Comparison of ENCODE assay signal across 24 cellular contexts in the genomic region with DNA sequence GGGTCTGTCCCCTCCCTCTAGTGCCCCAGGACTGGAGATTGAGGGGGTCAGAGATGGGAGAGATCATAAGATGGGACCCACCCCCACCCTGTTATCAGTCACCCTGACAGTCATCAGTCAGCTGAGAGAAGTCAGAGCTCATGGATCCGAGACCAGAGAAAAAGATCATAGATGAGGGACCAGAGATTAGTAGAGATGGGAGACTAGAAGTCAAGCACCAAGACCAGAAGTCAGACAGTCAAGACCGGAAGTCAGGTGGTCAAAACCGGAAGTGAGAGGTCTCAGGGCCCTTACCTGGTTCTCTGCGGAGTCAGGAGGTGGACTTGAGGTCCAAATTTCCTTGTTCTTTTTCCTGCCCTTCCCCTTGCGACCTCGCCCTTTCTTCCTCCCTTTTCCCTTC. TPM values are rescaled to one million over a fixed set of nuclear protein-coding genes. Genes with fewer than 3 reads are reported as not detected.
"Had no signal": no experiment of that assay in that cellular context is flagged by ENCODE, and none has a peak within 500 bp of the region (broad histone marks: within the 10 kb centered on the region; RNA-seq: fewer than 3 reads in every experiment).

No MANE protein-coding gene starts in this region.

- DNase-seq: activated CD4-positive, alpha-beta T cell treated with anti-CD3 and anti-CD28 coated beads for 1 hour; activated CD4-positive, alpha-beta T cell treated with anti-CD3 and anti-CD28 coated beads, Interleukin-2, amount 50 U/mL, for 1 hour; activated CD8-positive, alpha-beta T cell treated with anti-CD3 and anti-CD28 coated beads, Interleukin-2, amount 10 ng/mL, durations not matched to agents 7 days and 5 days; activated naive CD4-positive, alpha-beta T cell; activated naive CD8-positive, alpha-beta T cell treated with anti-CD3 and anti-CD28 coated beads for 36 hours; activated T-cell treated with anti-CD3 and anti-CD28 coated beads, Interleukin-2, amount 50 U/mL, for 1 hour; hippocampal formation; kidney glomerular epithelial cell; left lung; naive thymus-derived CD4-positive, alpha-beta T cell; stimulated activated CD4-positive, alpha-beta T cell treated with anti-CD3 and anti-CD28 coated beads, Interleukin-4, amount 100 ng/mL, for 4 hours; T-helper 2 cell; tibial artery; WERI-Rb-1 had no signal

- H3K36me3 ChIP-seq: breast epithelium, left lung, prostate gland, tibial artery, WERI-Rb-1 had no signal

- H3K9me3 Mint-ChIP-seq: activated naive CD8-positive, alpha-beta T cell treated with anti-CD3 and anti-CD28 coated beads for 36 hours; central memory CD8-positive, alpha-beta T cell; neural crest cell; stimulated activated naive CD8-positive, alpha-beta T cell treated with anti-CD3 and anti-CD28 coated beads, Interleukin-15, Interleukin-2, amounts not matched to agents 100 ng/mL and 50 ng/mL, for 24 hours had no signal

- H3K36me3 Mint-ChIP-seq: naive thymus-derived CD4-positive, alpha-beta T cell had no signal

- H3K4me1 ChIP-seq: left lung, prostate gland had no signal

- H3K27ac Mint-ChIP-seq: activated CD8-positive, alpha-beta T cell treated with anti-CD3 and anti-CD28 coated beads, Interleukin-2, amount 10 ng/mL, durations not matched to agents 7 days and 5 days; activated naive CD8-positive, alpha-beta T cell treated with anti-CD3 and anti-CD28 coated beads for 36 hours; naive thymus-derived CD4-positive, alpha-beta T cell; stimulated activated naive CD8-positive, alpha-beta T cell treated with anti-CD3 and anti-CD28 coated beads, Interleukin-15, Interleukin-2, amounts not matched to agents 100 ng/mL and 50 ng/mL, for 24 hours had no signal

- H3K9me3 ChIP-seq: breast epithelium, esophagus muscularis mucosa, left lung, prostate gland, tibial artery had no signal

- ATAC-seq: activated CD8-positive, alpha-beta T cell treated with anti-CD3 and anti-CD28 coated beads, Interleukin-2, amount 10 ng/mL, durations not matched to agents 7 days and 5 days; left lung; naive thymus-derived CD4-positive, alpha-beta T cell had no signal

- H3K4me3 Mint-ChIP-seq: activated CD8-positive, alpha-beta T cell treated with anti-CD3 and anti-CD28 coated beads, Interleukin-2, amount 10 ng/mL, durations not matched to agents 7 days and 5 days; activated naive CD8-positive, alpha-beta T cell treated with anti-CD3 and anti-CD28 coated beads for 36 hours; central memory CD8-positive, alpha-beta T cell; naive thymus-derived CD4-positive, alpha-beta T cell; neural crest cell; stimulated activated naive CD8-positive, alpha-beta T cell treated with anti-CD3 and anti-CD28 coated beads, Interleukin-15, Interleukin-2, amounts not matched to agents 100 ng/mL and 50 ng/mL, for 24 hours had no signal

- H3K4me3 ChIP-seq: breast epithelium, esophagus muscularis mucosa, left lung, prostate gland, tibial artery had no signal

- H3K27ac ChIP-seq: left lung, prostate gland, tibial artery, WERI-Rb-1 had no signal

RNA-seq across cellular contexts. Expression of gene COL5A3, which starts 7.0 kb away (rescaled TPM):
- polyA plus RNA-seq: naive thymus-derived CD4-positive, alpha-beta T cell had no signal

RNA-seq across cellular contexts. Expression of gene RDH8, which starts 10.0 kb away (rescaled TPM):
- total RNA-seq: activated CD8-positive, alpha-beta T cell treated with anti-CD3 and anti-CD28 coated beads, Interleukin-2, amount 10 ng/mL, durations not matched to agents 7 days and 5 days; activated naive CD8-positive, alpha-beta T cell treated with anti-CD3 and anti-CD28 coated beads for 36 hours; breast epithelium; esophagus muscularis mucosa; frontal cortex; left lung; lung microvascular endothelial cell; naive thymus-derived CD4-positive, alpha-beta T cell; neural crest cell; omental fat pad; prostate gland; ureter had no signal
- polyA plus RNA-seq: naive thymus-derived CD4-positive, alpha-beta T cell had no signal
